Comparison of ENCODE assay signal across 10 cellular contexts in genomic region chr2:119225084-119225864, GRCh38. TPM values are rescaled to one million over a fixed set of nuclear protein-coding genes. Genes with fewer than 3 reads are reported as not detected.
DNase-seq lines count a peak whose midpoint lies in the region; ATAC-seq and TF ChIP-seq lines count a peak whose summit lies in the region.
"Had no signal": no experiment of that assay in that cellular context is flagged by ENCODE, and none has a peak within 500 bp of the region (broad histone marks: within the 10 kb centered on the region; RNA-seq: fewer than 3 reads in every experiment).

No MANE protein-coding gene starts in this region.

- H3K36me3 ChIP-seq in OCI-LY3 (replicated peaks; ENCODE audit: low read depth, low read length) = no peaks in the 10 kb centered on the region
- H3K36me3 ChIP-seq in left lung = no peaks in the 10 kb centered on the region
- H3K36me3 ChIP-seq: sigmoid colon had no signal

- H3K4me1 ChIP-seq in OCI-LY3 (ENCODE audit: low read length) (peaks cover 14% of the 10 kb centered on the region), left lung (peaks cover 19 to 22% of the 10 kb centered on the region in 2 donors)

- no peak overlapping the region for H3K9ac ChIP-seq in OCI-LY3 (ENCODE audit: low read length)

- no peak for TF ChIP-seq CTCF in AG10803 (conservative IDR thresholded peaks at IDR 0.05; ENCODE audit: low read length)
- no peak; the same call in 1 of the 2 replicates for TF ChIP-seq CTCF in OCI-LY3 (IDR thresholded peaks at IDR 0.05; ENCODE audit: low read depth, low read length)
- no peak for TF ChIP-seq CTCF in left lung (IDR thresholded peaks at IDR 0.05)

- DNase-seq in AG10803 (ENCODE audit: low read depth) (no peak), left lung (peak in 1 of 2 donors; percentile 52), OCI-M2 (lab: John Stamatoyannopoulos, UW; ENCODE audit: unreplicated experiment) (no peak), cerebellar cortex (ENCODE audit: low spot score) (no peak), HK-2 (ENCODE audit: unreplicated experiment) (no peak)
- DNase-seq: amygdala, sigmoid colon had no signal

- intact Hi-C loops in left lung (cut with DNase I) = no loop called here

- H3K27ac ChIP-seq in OCI-LY3 (ENCODE audit: low read length) (no peak overlapping the region), left lung (peak overlapping the region in 1 of 2 donors; percentile 19)
- H3K27ac ChIP-seq: sigmoid colon had no signal

- H3K27me3 ChIP-seq in OCI-LY3 (ENCODE audit: low read depth, low read length) (peaks cover 18% of the 10 kb centered on the region), left lung (peaks cover 0 to 20% of the 10 kb centered on the region in 2 donors)

- TF ChIP-seq POLR2A in GM18505 (IDR thresholded peaks at IDR 0.05; ENCODE audit: borderline replicate concordance, extremely low read depth, insufficient read depth, insufficient read length) = no peak

- peak; percentile 36 for ATAC-seq in GM18505 (IDR thresholded peaks at IDR 0.05; ENCODE audit: unreplicated experiment)
- ATAC-seq in left lung = peak; percentile 47
- ATAC-seq in GM21528 (IDR thresholded peaks at IDR 0.05; ENCODE audit: low FRiP score, unreplicated experiment) = no peak

- no peaks in the 10 kb centered on the region for H3K9me3 ChIP-seq in OCI-LY3 (ENCODE audit: insufficient read depth, low read length)
- no peaks in the 10 kb centered on the region for H3K9me3 ChIP-seq in left lung
- H3K9me3 ChIP-seq: sigmoid colon had no signal

- H4K20me1 ChIP-seq in OCI-LY3 (ENCODE audit: insufficient read depth, low read length) = 0 out of 2 replicates have a peak, but pooled peaks cover 4% of the 10 kb centered on the region

- peak overlapping the region; percentile 67 for H3K4me3 ChIP-seq in AG10803 (ENCODE audit: low read length)
- H3K4me3 ChIP-seq in OCI-LY3 (ENCODE audit: low read length) = peak overlapping the region; percentile 89; the same call in 1 of the 2 replicates
- H3K4me3 ChIP-seq in left lung = peak overlapping the region in 1 of 2 donors; percentile 67

- no peaks in the 10 kb centered on the region; the same call in 1 of the 2 replicates for H3K79me2 ChIP-seq in OCI-LY3 (ENCODE audit: low read length)

- no peak overlapping the region for H2AFZ ChIP-seq in OCI-LY3 (ENCODE audit: low read depth, low read length)

- peak overlapping the region; percentile 96 for H3K4me2 ChIP-seq in OCI-LY3 (ENCODE audit: low read length)

RNA-seq across cellular contexts. Expression of gene STEAP3, which starts 1.6 kb away (rescaled TPM):
- 10 to 100 TPM; 40.4 to 43.8 TPM for total RNA-seq in left lung
